2 cellular contexts compared by ENCODE assay signal in genomic region chr14:104048758-104049496, GRCh38.
TF ChIP-seq lines count a peak whose summit lies in the region.

No MANE protein-coding gene starts in this region.

TF ChIP-seq in GM12878, 131 proteins besides CTCF, POLR2A, EP300 and RAD21 (continued from another document):
- no peak for TF ChIP-seq ZBTB4 (CRISPR knock-in tag; IDR thresholded peaks at IDR 0.05)
- no peak for TF ChIP-seq PML (IDR thresholded peaks at IDR 0.05; ENCODE audit: low read length)
- TF ChIP-seq TCF7 (IDR thresholded peaks at IDR 0.05; ENCODE audit: borderline replicate concordance) = no peak
- no peak for TF ChIP-seq ASH2L (IDR thresholded peaks at IDR 0.05; ENCODE audit: borderline replicate concordance, low read depth)
- TF ChIP-seq, protein P1, sequence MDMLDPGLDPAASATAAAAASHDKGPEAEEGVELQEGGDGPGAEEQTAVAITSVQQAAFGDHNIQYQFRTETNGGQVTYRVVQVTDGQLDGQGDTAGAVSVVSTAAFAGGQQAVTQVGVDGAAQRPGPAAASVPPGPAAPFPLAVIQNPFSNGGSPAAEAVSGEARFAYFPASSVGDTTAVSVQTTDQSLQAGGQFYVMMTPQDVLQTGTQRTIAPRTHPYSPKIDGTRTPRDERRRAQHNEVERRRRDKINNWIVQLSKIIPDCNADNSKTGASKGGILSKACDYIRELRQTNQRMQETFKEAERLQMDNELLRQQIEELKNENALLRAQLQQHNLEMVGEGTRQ (IDR thresholded peaks at IDR 0.05; ENCODE audit: borderline replicate concordance, low read depth, low read length) = no peak
- TF ChIP-seq RUNX3 (IDR thresholded peaks at IDR 0.05; ENCODE audit: low read length) = no peak
- no peak for TF ChIP-seq CBX5 (IDR thresholded peaks at IDR 0.05; ENCODE audit: low read depth)
- TF ChIP-seq SREBF1 (IDR thresholded peaks at IDR 0.05; ENCODE audit: low read length) = no peak
- no peak for TF ChIP-seq RCOR1 (conservative IDR thresholded peaks at IDR 0.05; ENCODE audit: low read depth, low read length)
- no peak for TF ChIP-seq IKZF2 (IDR thresholded peaks at IDR 0.05)
- no peak for TF ChIP-seq CUX1 (IDR thresholded peaks at IDR 0.05; ENCODE audit: insufficient replicate concordance, low read depth, low read length)
- no peak for TF ChIP-seq CHD4 (IDR thresholded peaks at IDR 0.05)
- TF ChIP-seq KLF5 (IDR thresholded peaks at IDR 0.05; ENCODE audit: partially characterized antibody) = no peak

TF ChIP-seq in neural cell, 6 proteins besides CTCF, POLR2A, EP300 and RAD21 (continued from another document):
- TF ChIP-seq, protein P2, sequence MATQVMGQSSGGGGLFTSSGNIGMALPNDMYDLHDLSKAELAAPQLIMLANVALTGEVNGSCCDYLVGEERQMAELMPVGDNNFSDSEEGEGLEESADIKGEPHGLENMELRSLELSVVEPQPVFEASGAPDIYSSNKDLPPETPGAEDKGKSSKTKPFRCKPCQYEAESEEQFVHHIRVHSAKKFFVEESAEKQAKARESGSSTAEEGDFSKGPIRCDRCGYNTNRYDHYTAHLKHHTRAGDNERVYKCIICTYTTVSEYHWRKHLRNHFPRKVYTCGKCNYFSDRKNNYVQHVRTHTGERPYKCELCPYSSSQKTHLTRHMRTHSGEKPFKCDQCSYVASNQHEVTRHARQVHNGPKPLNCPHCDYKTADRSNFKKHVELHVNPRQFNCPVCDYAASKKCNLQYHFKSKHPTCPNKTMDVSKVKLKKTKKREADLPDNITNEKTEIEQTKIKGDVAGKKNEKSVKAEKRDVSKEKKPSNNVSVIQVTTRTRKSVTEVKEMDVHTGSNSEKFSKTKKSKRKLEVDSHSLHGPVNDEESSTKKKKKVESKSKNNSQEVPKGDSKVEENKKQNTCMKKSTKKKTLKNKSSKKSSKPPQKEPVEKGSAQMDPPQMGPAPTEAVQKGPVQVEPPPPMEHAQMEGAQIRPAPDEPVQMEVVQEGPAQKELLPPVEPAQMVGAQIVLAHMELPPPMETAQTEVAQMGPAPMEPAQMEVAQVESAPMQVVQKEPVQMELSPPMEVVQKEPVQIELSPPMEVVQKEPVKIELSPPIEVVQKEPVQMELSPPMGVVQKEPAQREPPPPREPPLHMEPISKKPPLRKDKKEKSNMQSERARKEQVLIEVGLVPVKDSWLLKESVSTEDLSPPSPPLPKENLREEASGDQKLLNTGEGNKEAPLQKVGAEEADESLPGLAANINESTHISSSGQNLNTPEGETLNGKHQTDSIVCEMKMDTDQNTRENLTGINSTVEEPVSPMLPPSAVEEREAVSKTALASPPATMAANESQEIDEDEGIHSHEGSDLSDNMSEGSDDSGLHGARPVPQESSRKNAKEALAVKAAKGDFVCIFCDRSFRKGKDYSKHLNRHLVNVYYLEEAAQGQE (IDR thresholded peaks at IDR 0.05; ENCODE audit: borderline replicate concordance) = no peak
TF ChIP-seq in neural cell: peak in this region for 3.
